Comparison of ENCODE assay signal across 22 cellular contexts in the genomic region with DNA sequence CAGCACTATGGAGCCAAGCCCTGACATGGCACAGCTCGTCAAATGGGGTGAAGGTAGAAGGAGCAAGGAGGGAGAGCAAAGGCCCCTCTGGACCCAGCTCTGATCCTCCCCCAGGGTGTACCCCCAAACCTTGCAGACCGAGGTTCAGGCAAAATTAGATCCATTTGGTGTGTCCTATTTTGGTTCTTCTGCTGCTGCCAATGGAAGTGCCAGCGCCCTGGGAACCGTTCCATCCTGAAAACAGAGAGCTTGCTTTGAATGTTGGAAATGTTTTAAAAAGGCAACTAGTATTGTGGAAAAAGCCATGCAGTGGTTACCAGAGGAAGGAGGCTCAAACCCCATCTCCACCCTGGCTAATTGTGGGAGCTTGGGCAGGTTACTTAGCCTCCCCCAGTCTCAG.
DNase-seq lines count a peak whose midpoint lies in the region; ATAC-seq and TF ChIP-seq lines count a peak whose summit lies in the region.
"Had no signal": no experiment of that assay in that cellular context is flagged by ENCODE, and none has a peak within 500 bp of the region (broad histone marks: within the 10 kb centered on the region; RNA-seq: fewer than 3 reads in every experiment).

No MANE protein-coding gene starts in this region.

- H3K9ac ChIP-seq in BLaER1 treated with 17β-estradiol and CSF1 and Interleukin-3, amounts not matched to agents 10 nM and 100 nM = no peak overlapping the region

- H3K4me1 ChIP-seq in BLaER1 treated with 17β-estradiol and CSF1 and Interleukin-3, amounts not matched to agents 10 nM and 100 nM = peaks cover 21 to 49% (median 37%) of the 10 kb centered on the region in 10 experiments
- H3K4me1 ChIP-seq in ascending aorta = peaks cover 6 to 8% of the 10 kb centered on the region in 2 donors
- H3K4me1 ChIP-seq: body of pancreas, psoas muscle, SJCRH30 had no signal

- no peak for TF ChIP-seq CTCF in ascending aorta (IDR thresholded peaks at IDR 0.05)

- peak overlapping the region in 9 of 11 experiments; percentile 61 to 88 (median 70); a peak in 16 of 22 replicates for H3K4me2 ChIP-seq in BLaER1 treated with 17β-estradiol and CSF1 and Interleukin-3, amounts not matched to agents 10 nM and 100 nM

- no peak for DNase-seq in ascending aorta (ENCODE audit: low spot score in 2 of 2)
- peak in 24 of 42 donors; percentile 16 to 65 (median 35) for DNase-seq in head of caudate nucleus
- peak; percentile 23 to 93 (median 66) for DNase-seq in posterior cingulate gyrus
- no peak for DNase-seq in DMS153 (lab: John Stamatoyannopoulos, UW)
- no peak for DNase-seq in SK-N-DZ (ENCODE audit: low spot score)
- no peak for DNase-seq in NCI-H774 (lab: John Stamatoyannopoulos, UW)
- DNase-seq: activated B cell treated with CpG ODN at 0.5 μM for 24 hours; activated CD4-positive, alpha-beta T cell treated with anti-CD3 and anti-CD28 coated beads, Interleukin-2, amount 50 U/mL, for 4 hours; COR-L47; effector memory CD4-positive, alpha-beta T cell; GF-D8; HCEC 1CT; left colon; NCI-H2029 treated with DMSO at 0.1 percent for 48 hours; NCI-H2227 treated with DMSO at 0.1 percent for 48 hours; NCI-H526 treated with DMSO at 0.1 percent for 48 hours had no signal

- no peak overlapping the region for H3K4me3 ChIP-seq in BLaER1 treated with 17β-estradiol and CSF1 and Interleukin-3, amounts not matched to agents 10 nM and 100 nM
- H3K4me3 ChIP-seq in ascending aorta = peak overlapping the region in 1 of 2 donors; percentile 27
- H3K4me3 ChIP-seq: body of pancreas, psoas muscle, SJCRH30, tibial artery had no signal

- no peaks in the 10 kb centered on the region for H4K20me1 ChIP-seq in BLaER1 treated with 17β-estradiol and CSF1 and Interleukin-3, amounts not matched to agents 10 nM and 100 nM

- H3K9me3 ChIP-seq in BLaER1 treated with 17β-estradiol and CSF1 and Interleukin-3, amounts not matched to agents 10 nM and 100 nM (replicated peaks in 1 of 11) = no peaks in the 10 kb centered on the region
- no peaks in the 10 kb centered on the region for H3K9me3 ChIP-seq in ascending aorta
- H3K9me3 ChIP-seq: body of pancreas, psoas muscle, SJCRH30, tibial artery had no signal

- intact Hi-C loops in ascending aorta (cut with DNase I) (loop anchor here (5.0 kb wide), 1 partner anchor 270 kb away; no protein-coding TSS in a partner anchor), head of caudate nucleus (cut with DNase I) (no loop called here), posterior cingulate gyrus (cut with DNase I) (no loop called here)

- H3K27ac ChIP-seq in BLaER1 treated with 17β-estradiol and CSF1 and Interleukin-3, amounts not matched to agents 10 nM and 100 nM = no peak overlapping the region; a peak in 1 of 22 replicates
- peak overlapping the region; percentile 60 to 87 for H3K27ac ChIP-seq in ascending aorta
- H3K27ac ChIP-seq: body of pancreas, psoas muscle, SJCRH30, tibial artery had no signal

- H3K36me3 ChIP-seq in BLaER1 treated with 17β-estradiol and CSF1 and Interleukin-3, amounts not matched to agents 10 nM and 100 nM = no peaks in the 10 kb centered on the region
- no peaks in the 10 kb centered on the region for H3K36me3 ChIP-seq in ascending aorta
- H3K36me3 ChIP-seq: SJCRH30, tibial artery had no signal

- no peaks in the 10 kb centered on the region for H3K27me3 ChIP-seq in BLaER1 treated with 17β-estradiol and CSF1 and Interleukin-3, amounts not matched to agents 10 nM and 100 nM
- no peaks in the 10 kb centered on the region for H3K27me3 ChIP-seq in ascending aorta
- H3K27me3 ChIP-seq: tibial artery had no signal

- ATAC-seq in HG03135 (IDR thresholded peaks at IDR 0.05; ENCODE audit: unreplicated experiment) = no peak
- ATAC-seq: body of pancreas, left colon had no signal

Comparison
In these comparisons a context has a peak if more than half of its experiments do, and no peak if none do; other contexts are left out.
1. H3K27ac ChIP-seq: peak in ascending aorta (2 of 2); none in BLaER1 treated with 17β-estradiol and CSF1 and Interleukin-3, amounts not matched to agents 10 nM and 100 nM (0 of 11).
2. DNase-seq: peak in head of caudate nucleus (24 of 42) and posterior cingulate gyrus (10 of 10); none in ascending aorta (0 of 2), DMS153 (single experiment), SK-N-DZ (single experiment) and NCI-H774 (single experiment).